8 cellular contexts compared by ENCODE assay signal in genomic region chr3:15099364-15100098, GRCh38.
DNase-seq lines count a peak whose midpoint lies in the region; ATAC-seq and TF ChIP-seq lines count a peak whose summit lies in the region.

No MANE protein-coding gene starts in this region.

- H3K27me3 ChIP-seq in parathyroid adenoma (ENCODE audit: control insufficient read depth, insufficient read depth, low read length) = no peaks in the 10 kb centered on the region

- peaks cover 12% of the 10 kb centered on the region for H3K79me2 ChIP-seq in parathyroid adenoma

- TF ChIP-seq CTCF in fibroblast of mammary gland (conservative IDR thresholded peaks at IDR 0.05; ENCODE audit: control insufficient read depth, insufficient read depth, low read depth, low read length) (no peak), parathyroid adenoma (IDR thresholded peaks at IDR 0.05) (no peak)

- no peaks in the 10 kb centered on the region for H3K36me3 ChIP-seq in parathyroid adenoma (ENCODE audit: control insufficient read depth, insufficient read depth, low read length)

- peak overlapping the region; percentile 79 for H3K27ac ChIP-seq in parathyroid adenoma

- no peaks in the 10 kb centered on the region for H3K9me3 ChIP-seq in parathyroid adenoma (ENCODE audit: control insufficient read depth, low read length)

- no peak overlapping the region for H3K9ac ChIP-seq in parathyroid adenoma

- ATAC-seq in GM18873 (IDR thresholded peaks at IDR 0.05; ENCODE audit: low FRiP score, unreplicated experiment) (peak; percentile 11), HG03103 (IDR thresholded peaks at IDR 0.05; ENCODE audit: low read depth, unreplicated experiment) (peak; percentile 9), HG02759 (IDR thresholded peaks at IDR 0.05; ENCODE audit: unreplicated experiment) (no peak), GM19351 (IDR thresholded peaks at IDR 0.05; ENCODE audit: unreplicated experiment) (no peak)

- H2AFZ ChIP-seq in parathyroid adenoma = peak overlapping the region; percentile 95

- H3K4me2 ChIP-seq in parathyroid adenoma (ENCODE audit: low read length) = peak overlapping the region; percentile 92

- H3K4me1 ChIP-seq in parathyroid adenoma = peaks cover 21% of the 10 kb centered on the region

- DNase-seq in activated CD4-positive, alpha-beta T cell treated with anti-CD3 and anti-CD28 coated beads for 48 hours = peak; percentile 27
- no peak for DNase-seq in fibroblast of mammary gland (ENCODE audit: low read depth)
- no peak for DNase-seq in NK-92 (lab: John Stamatoyannopoulos, UW; ENCODE audit: unreplicated experiment)

- H3K4me3 ChIP-seq in fibroblast of mammary gland (ENCODE audit: control insufficient read depth, low read depth, low read length) (peak overlapping the region; percentile 85), parathyroid adenoma (ENCODE audit: low read depth, low read length) (peak overlapping the region; percentile 83)

Comparison
In these comparisons a context has a peak if more than half of its experiments do, and no peak if none do; other contexts are left out.
1. ATAC-seq: peak in GM18873 (single experiment) and HG03103 (single experiment); none in HG02759 (single experiment) and GM19351 (single experiment).